ENCODE assay signal across 8 cellular contexts in genomic region chr11:12281571-12282478, GRCh38.
DNase-seq lines count a peak whose midpoint lies in the region; TF ChIP-seq lines count a peak whose summit lies in the region.

No MANE protein-coding gene starts in this region.

- DNase-seq in COR-L47 (lab: John Stamatoyannopoulos, UW) (peak; percentile 71), HEK293T (ENCODE audit: extremely low spot score) (peak; percentile 89), NCI-H748 (lab: John Stamatoyannopoulos, UW; ENCODE audit: unreplicated experiment) (peak; percentile 82), lung microvascular endothelial cell (ENCODE audit: low read depth in 2 of 2) (peak; percentile 85), mesenteric fat pad (ENCODE audit: low spot score) (no peak)
- peak; percentile 86 for DNase-seq in activated CD4-positive, alpha-beta memory T cell treated with anti-CD3 and anti-CD28 coated beads for 36 hours
- peak; percentile 79 for DNase-seq in effector CD8-positive, alpha-beta T cell (lab: John Stamatoyannopoulos, UW)
- DNase-seq in stimulated activated CD8-positive, alpha-beta memory T cell treated with anti-CD3 and anti-CD28 coated beads, Interleukin-15, amount 100 ng/mL, for 1 hour (ENCODE audit: low read depth): peak; percentile 63

- POLR2A ChIA-PET in HEK293T (lab: Yijun Ruan, JAX): interaction anchor here (0.6 kb wide), 1 partner anchor 215 kb away, joined by 3 read pairs; no protein-coding TSS in a partner anchor
- POLR2A ChIA-PET in activated CD4-positive, alpha-beta memory T cell treated with anti-CD3 and anti-CD28 coated beads for 36 hours (lab: Charles Lee): interaction anchor here (1.4 to 1.9 kb wide), 2 partner anchors 235 to 237 kb away, joined by 6 to 7 read pairs; no protein-coding TSS in a partner anchor

- H3K27me3 Mint-ChIP-seq in activated CD4-positive, alpha-beta memory T cell treated with anti-CD3 and anti-CD28 coated beads for 36 hours: no peaks in the 10 kb centered on the region

- intact Hi-C loops in activated CD4-positive, alpha-beta memory T cell treated with anti-CD3 and anti-CD28 coated beads for 36 hours (cut with micrococcal nuclease): loop anchor here (1.0 to 5.0 kb wide), 4 partner anchors 45 to 485 kb away; no protein-coding TSS in a partner anchor

- CTCF ChIA-PET in HEK293T (lab: Yijun Ruan, JAX): interaction anchor here (0.6 to 4.8 kb wide), 10 partner anchors 9 to 272 kb away, joined by 3 to 37 read pairs (median 3); no protein-coding TSS in a partner anchor
- CTCF ChIA-PET in activated CD4-positive, alpha-beta memory T cell treated with anti-CD3 and anti-CD28 coated beads for 36 hours (lab: Charles Lee): interaction anchor here (0.6 to 12.0 kb wide), 56 partner anchors 8 to 609 kb away, joined by 3 to 418 read pairs (median 4); no protein-coding TSS in a partner anchor

- peaks cover 7% of the 10 kb centered on the region for H3K4me1 Mint-ChIP-seq in activated CD4-positive, alpha-beta memory T cell treated with anti-CD3 and anti-CD28 coated beads for 36 hours (ENCODE audit: low read depth)

- no peaks in the 10 kb centered on the region for H3K36me3 Mint-ChIP-seq in activated CD4-positive, alpha-beta memory T cell treated with anti-CD3 and anti-CD28 coated beads for 36 hours

- H3K9me3 Mint-ChIP-seq in activated CD4-positive, alpha-beta memory T cell treated with anti-CD3 and anti-CD28 coated beads for 36 hours: no peaks in the 10 kb centered on the region

- H3K4me3 Mint-ChIP-seq in activated CD4-positive, alpha-beta memory T cell treated with anti-CD3 and anti-CD28 coated beads for 36 hours: no peak overlapping the region

- H3K27ac Mint-ChIP-seq in activated CD4-positive, alpha-beta memory T cell treated with anti-CD3 and anti-CD28 coated beads for 36 hours: no peak overlapping the region

TF ChIP-seq in HEK293T, 16 proteins besides CTCF, POLR2A, EP300 and RAD21:
- TF ChIP-seq LEF1 (IDR thresholded peaks at IDR 0.05; ENCODE audit: borderline replicate concordance): no peak
- TF ChIP-seq L3MBTL2 (conservative IDR thresholded peaks at IDR 0.05): no peak
- no peak for TF ChIP-seq FOXK2 (IDR thresholded peaks at IDR 0.05)
- TF ChIP-seq ARNT (IDR thresholded peaks at IDR 0.05): no peak
- TF ChIP-seq HDGF (IDR thresholded peaks at IDR 0.05; ENCODE audit: borderline replicate concordance): no peak
- no peak for TF ChIP-seq SP1 (IDR thresholded peaks at IDR 0.05)
- TF ChIP-seq SUZ12 (IDR thresholded peaks at IDR 0.05): no peak
- TF ChIP-seq TARDBP (IDR thresholded peaks at IDR 0.05): no peak
- no peak for TF ChIP-seq FOXM1 (IDR thresholded peaks at IDR 0.05; ENCODE audit: borderline replicate concordance)
- no peak for TF ChIP-seq NFRKB (IDR thresholded peaks at IDR 0.05)
- TF ChIP-seq ELF4 (IDR thresholded peaks at IDR 0.05): no peak
- no peak for TF ChIP-seq FOXA1 (IDR thresholded peaks at IDR 0.05)
